Comparison of ENCODE assay signal across 1 cellular context in the genomic region with DNA sequence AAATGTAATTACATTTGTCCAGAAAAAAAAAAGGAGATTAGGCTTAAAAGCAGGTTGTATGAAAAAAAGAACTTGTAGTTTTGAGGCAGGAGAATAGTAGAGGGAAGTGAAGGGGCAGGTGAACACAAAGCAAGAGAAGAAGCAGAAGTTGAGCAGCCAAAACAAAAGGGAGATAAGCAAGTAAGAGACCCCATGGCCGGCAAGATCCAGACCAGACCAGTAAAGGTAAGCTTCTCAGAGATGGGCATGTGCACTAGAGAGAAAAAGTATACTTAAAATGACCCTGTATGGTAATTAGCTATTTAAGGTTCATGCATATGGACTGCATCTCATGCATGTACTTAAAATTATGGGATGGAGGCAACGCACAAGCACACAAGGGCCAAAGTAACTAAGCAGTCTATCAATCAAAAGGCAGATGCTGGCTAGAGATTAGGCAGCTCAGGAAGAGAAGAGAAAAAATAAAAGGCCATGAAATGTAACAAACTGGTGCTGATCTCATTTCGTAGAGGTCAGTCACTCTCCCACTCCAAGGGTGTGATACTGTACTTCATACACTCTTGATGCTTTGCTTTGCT.
TF ChIP-seq lines count a peak whose summit lies in the region.

No MANE protein-coding gene starts in this region.

TF ChIP-seq in K562, 482 proteins besides CTCF, POLR2A, EP300 and RAD21 (continued from another document):
- TF ChIP-seq, protein P1, sequence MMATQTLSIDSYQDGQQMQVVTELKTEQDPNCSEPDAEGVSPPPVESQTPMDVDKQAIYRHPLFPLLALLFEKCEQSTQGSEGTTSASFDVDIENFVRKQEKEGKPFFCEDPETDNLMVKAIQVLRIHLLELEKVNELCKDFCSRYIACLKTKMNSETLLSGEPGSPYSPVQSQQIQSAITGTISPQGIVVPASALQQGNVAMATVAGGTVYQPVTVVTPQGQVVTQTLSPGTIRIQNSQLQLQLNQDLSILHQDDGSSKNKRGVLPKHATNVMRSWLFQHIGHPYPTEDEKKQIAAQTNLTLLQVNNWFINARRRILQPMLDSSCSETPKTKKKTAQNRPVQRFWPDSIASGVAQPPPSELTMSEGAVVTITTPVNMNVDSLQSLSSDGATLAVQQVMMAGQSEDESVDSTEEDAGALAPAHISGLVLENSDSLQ (IDR thresholded peaks at IDR 0.05) = peak; percentile 78
- TF ChIP-seq TEAD4 (IDR thresholded peaks at IDR 0.05; ENCODE audit: low read length) (peak; percentile 14; the same call in 1 of the 2 replicates), TEAD4 (CRISPR knock-in tag; IDR thresholded peaks at IDR 0.05; ENCODE audit: borderline replicate concordance) (no peak)
TF ChIP-seq in K562: peak in this region for 6.
